9 cellular contexts compared by ENCODE assay signal in genomic region chr2:12303181-12304030, GRCh38.
DNase-seq lines count a peak whose midpoint lies in the region; ATAC-seq and TF ChIP-seq lines count a peak whose summit lies in the region.
"Had no signal": no experiment of that assay in that cellular context is flagged by ENCODE, and none has a peak within 500 bp of the region (broad histone marks: within the 10 kb centered on the region; RNA-seq: fewer than 3 reads in every experiment).

No MANE protein-coding gene starts in this region.

- no peaks in the 10 kb centered on the region for H3K27me3 Mint-ChIP-seq in osteocyte (ENCODE audit: unreplicated experiment)

- ATAC-seq in GM18868 (IDR thresholded peaks at IDR 0.05; ENCODE audit: unreplicated experiment) (peak; percentile 84), HG03175 (IDR thresholded peaks at IDR 0.05; ENCODE audit: unreplicated experiment) (no peak), HG02588 (IDR thresholded peaks at IDR 0.05; ENCODE audit: unreplicated experiment) (no peak), GM21360 (IDR thresholded peaks at IDR 0.05; ENCODE audit: unreplicated experiment) (no peak)

- TF ChIP-seq CTCF in osteocyte (IDR thresholded peaks at IDR 0.05): no peak

- peaks cover 7% of the 10 kb centered on the region for H3K9me3 Mint-ChIP-seq in osteocyte (ENCODE audit: unreplicated experiment)

- no peak overlapping the region for H3K4me3 Mint-ChIP-seq in osteocyte (ENCODE audit: unreplicated experiment)

- H3K36me3 Mint-ChIP-seq in osteocyte (ENCODE audit: unreplicated experiment): peaks cover 5% of the 10 kb centered on the region

- H3K27ac Mint-ChIP-seq in osteocyte (ENCODE audit: unreplicated experiment): peak overlapping the region; percentile 80

- H3K4me1 Mint-ChIP-seq in osteocyte (ENCODE audit: unreplicated experiment): peaks cover 44% of the 10 kb centered on the region

- DNase-seq in NCI-H345 (lab: John Stamatoyannopoulos, UW): peak; percentile 74
- peak; percentile 94 for DNase-seq in astrocyte of the hippocampus (ENCODE audit: low read depth, low spot score)
- peak; percentile 87 for DNase-seq in osteocyte (ENCODE audit: extremely low spot score, unreplicated experiment)
- no peak for DNase-seq in SW 1271 (lab: John Stamatoyannopoulos, UW)
- DNase-seq: activated CD8-positive, alpha-beta memory T cell treated with anti-CD3 and anti-CD28 coated beads for 24 hours had no signal

Comparison
In these comparisons a context has a peak if more than half of its experiments do, and no peak if none do; other contexts are left out.
1. DNase-seq: peak in NCI-H345 (single experiment), astrocyte of the hippocampus (single experiment) and osteocyte (single experiment); none in SW 1271 (0 of 2).